1 cellular context compared by ENCODE assay signal in the genomic region with DNA sequence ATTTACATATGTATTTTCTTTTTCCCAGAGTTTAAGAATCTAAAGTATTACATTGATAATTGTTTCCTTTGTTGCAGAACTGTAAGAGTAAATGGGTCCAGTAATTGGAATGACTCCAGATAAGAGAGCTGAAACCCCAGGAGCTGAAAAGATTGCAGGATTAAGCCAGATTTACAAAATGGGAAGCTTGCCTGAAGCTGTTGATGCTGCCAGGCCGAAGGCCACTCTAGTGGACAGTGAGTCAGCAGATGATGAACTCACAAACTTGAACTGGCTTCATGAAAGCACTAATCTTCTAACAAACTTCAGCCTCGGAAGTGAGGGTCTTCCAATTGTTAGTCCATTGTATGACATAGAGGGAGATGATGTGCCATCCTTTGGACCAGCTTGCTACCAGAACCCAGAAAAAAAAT.
TF ChIP-seq lines count a peak whose summit lies in the region.

No MANE protein-coding gene starts in this region.

TF ChIP-seq in HepG2, 621 proteins besides CTCF, POLR2A, EP300 and RAD21 (continued from another document):
- TF ChIP-seq, protein P1, sequence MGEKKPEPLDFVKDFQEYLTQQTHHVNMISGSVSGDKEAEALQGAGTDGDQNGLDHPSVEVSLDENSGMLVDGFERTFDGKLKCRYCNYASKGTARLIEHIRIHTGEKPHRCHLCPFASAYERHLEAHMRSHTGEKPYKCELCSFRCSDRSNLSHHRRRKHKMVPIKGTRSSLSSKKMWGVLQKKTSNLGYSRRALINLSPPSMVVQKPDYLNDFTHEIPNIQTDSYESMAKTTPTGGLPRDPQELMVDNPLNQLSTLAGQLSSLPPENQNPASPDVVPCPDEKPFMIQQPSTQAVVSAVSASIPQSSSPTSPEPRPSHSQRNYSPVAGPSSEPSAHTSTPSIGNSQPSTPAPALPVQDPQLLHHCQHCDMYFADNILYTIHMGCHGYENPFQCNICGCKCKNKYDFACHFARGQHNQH (CRISPR knock-in tag; IDR thresholded peaks at IDR 0.05), result peak; percentile 87
- TF ChIP-seq PPARG (CRISPR knock-in tag; conservative IDR thresholded peaks at IDR 0.05) (peak; percentile 68; the same call in 1 of the 2 replicates), RARA (CRISPR knock-in tag; IDR thresholded peaks at IDR 0.05) (peak; percentile 49), HDAC1 (CRISPR knock-in tag; IDR thresholded peaks at IDR 0.05) (peak; percentile 63; the same call in 1 of the 2 replicates), ZNF737 (CRISPR knock-in tag; IDR thresholded peaks at IDR 0.05; ENCODE audit: borderline replicate concordance) (no peak), ISL2 (CRISPR knock-in tag; IDR thresholded peaks at IDR 0.05) (0 out of 2 replicates have a peak, but pooled peaks have one; percentile 49), ZNF749 (CRISPR knock-in tag; IDR thresholded peaks at IDR 0.05; ENCODE audit: borderline replicate concordance) (no peak), MAFK (conservative IDR thresholded peaks at IDR 0.05 in 1 of 2, IDR thresholded peaks at IDR 0.05 in 1 of 2; ENCODE audit: low read length in 2 of 2) (peak; percentile 66 to 80), ZBTB21 (CRISPR knock-in tag; IDR thresholded peaks at IDR 0.05) (0 out of 2 replicates have a peak, but pooled peaks have one; percentile 15), FOXO1 (CRISPR knock-in tag; IDR thresholded peaks at IDR 0.05) (peak; percentile 74; the same call in 1 of the 2 replicates), ATF7 (IDR thresholded peaks at IDR 0.05) (no peak), ATF7 (CRISPR knock-in tag; IDR thresholded peaks at IDR 0.05) (no peak), HNF4G (IDR thresholded peaks at IDR 0.05; ENCODE audit: borderline replicate concordance, low read depth, low read length) (peak; percentile 61; the same call in 1 of the 2 replicates), HNF4G (CRISPR knock-in tag; IDR thresholded peaks at IDR 0.05; ENCODE audit: borderline replicate concordance, low read depth) (no peak), FOSL2 (CRISPR knock-in tag; IDR thresholded peaks at IDR 0.05) (peak; percentile 96), WIZ (CRISPR knock-in tag; IDR thresholded peaks at IDR 0.05) (0 out of 2 replicates have a peak, but pooled peaks have one; percentile 56), ZMYM3 (CRISPR knock-in tag; IDR thresholded peaks at IDR 0.05) (peak; percentile 64; the same call in 1 of the 2 replicates), CREM (IDR thresholded peaks at IDR 0.05) (peak; percentile 58; the same call in 1 of the 2 replicates), CREM (CRISPR knock-in tag; IDR thresholded peaks at IDR 0.05) (no peak), KDM5A (IDR thresholded peaks at IDR 0.05; ENCODE audit: borderline replicate concordance, low read length) (0 out of 2 replicates have a peak, but pooled peaks have one; percentile 11)
- TF ChIP-seq, protein P2, sequence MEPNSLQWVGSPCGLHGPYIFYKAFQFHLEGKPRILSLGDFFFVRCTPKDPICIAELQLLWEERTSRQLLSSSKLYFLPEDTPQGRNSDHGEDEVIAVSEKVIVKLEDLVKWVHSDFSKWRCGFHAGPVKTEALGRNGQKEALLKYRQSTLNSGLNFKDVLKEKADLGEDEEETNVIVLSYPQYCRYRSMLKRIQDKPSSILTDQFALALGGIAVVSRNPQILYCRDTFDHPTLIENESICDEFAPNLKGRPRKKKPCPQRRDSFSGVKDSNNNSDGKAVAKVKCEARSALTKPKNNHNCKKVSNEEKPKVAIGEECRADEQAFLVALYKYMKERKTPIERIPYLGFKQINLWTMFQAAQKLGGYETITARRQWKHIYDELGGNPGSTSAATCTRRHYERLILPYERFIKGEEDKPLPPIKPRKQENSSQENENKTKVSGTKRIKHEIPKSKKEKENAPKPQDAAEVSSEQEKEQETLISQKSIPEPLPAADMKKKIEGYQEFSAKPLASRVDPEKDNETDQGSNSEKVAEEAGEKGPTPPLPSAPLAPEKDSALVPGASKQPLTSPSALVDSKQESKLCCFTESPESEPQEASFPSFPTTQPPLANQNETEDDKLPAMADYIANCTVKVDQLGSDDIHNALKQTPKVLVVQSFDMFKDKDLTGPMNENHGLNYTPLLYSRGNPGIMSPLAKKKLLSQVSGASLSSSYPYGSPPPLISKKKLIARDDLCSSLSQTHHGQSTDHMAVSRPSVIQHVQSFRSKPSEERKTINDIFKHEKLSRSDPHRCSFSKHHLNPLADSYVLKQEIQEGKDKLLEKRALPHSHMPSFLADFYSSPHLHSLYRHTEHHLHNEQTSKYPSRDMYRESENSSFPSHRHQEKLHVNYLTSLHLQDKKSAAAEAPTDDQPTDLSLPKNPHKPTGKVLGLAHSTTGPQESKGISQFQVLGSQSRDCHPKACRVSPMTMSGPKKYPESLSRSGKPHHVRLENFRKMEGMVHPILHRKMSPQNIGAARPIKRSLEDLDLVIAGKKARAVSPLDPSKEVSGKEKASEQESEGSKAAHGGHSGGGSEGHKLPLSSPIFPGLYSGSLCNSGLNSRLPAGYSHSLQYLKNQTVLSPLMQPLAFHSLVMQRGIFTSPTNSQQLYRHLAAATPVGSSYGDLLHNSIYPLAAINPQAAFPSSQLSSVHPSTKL (CRISPR knock-in tag; IDR thresholded peaks at IDR 0.05), result peak; percentile 82
- TF ChIP-seq, protein P3, sequence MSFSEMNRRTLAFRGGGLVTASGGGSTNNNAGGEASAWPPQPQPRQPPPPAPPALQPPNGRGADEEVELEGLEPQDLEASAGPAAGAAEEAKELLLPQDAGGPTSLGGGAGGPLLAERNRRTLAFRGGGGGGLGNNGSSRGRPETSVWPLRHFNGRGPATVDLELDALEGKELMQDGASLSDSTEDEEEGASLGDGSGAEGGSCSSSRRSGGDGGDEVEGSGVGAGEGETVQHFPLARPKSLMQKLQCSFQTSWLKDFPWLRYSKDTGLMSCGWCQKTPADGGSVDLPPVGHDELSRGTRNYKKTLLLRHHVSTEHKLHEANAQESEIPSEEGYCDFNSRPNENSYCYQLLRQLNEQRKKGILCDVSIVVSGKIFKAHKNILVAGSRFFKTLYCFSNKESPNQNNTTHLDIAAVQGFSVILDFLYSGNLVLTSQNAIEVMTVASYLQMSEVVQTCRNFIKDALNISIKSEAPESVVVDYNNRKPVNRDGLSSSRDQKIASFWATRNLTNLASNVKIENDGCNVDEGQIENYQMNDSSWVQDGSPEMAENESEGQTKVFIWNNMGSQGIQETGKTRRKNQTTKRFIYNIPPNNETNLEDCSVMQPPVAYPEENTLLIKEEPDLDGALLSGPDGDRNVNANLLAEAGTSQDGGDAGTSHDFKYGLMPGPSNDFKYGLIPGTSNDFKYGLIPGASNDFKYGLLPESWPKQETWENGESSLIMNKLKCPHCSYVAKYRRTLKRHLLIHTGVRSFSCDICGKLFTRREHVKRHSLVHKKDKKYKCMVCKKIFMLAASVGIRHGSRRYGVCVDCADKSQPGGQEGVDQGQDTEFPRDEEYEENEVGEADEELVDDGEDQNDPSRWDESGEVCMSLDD (CRISPR knock-in tag; IDR thresholded peaks at IDR 0.05; ENCODE audit: borderline replicate concordance), result no peak
- TF ChIP-seq, protein P4, sequence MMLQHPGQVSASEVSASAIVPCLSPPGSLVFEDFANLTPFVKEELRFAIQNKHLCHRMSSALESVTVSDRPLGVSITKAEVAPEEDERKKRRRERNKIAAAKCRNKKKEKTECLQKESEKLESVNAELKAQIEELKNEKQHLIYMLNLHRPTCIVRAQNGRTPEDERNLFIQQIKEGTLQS (CRISPR knock-in tag; IDR thresholded peaks at IDR 0.05), result peak; percentile 64
- TF ChIP-seq, protein P5, sequence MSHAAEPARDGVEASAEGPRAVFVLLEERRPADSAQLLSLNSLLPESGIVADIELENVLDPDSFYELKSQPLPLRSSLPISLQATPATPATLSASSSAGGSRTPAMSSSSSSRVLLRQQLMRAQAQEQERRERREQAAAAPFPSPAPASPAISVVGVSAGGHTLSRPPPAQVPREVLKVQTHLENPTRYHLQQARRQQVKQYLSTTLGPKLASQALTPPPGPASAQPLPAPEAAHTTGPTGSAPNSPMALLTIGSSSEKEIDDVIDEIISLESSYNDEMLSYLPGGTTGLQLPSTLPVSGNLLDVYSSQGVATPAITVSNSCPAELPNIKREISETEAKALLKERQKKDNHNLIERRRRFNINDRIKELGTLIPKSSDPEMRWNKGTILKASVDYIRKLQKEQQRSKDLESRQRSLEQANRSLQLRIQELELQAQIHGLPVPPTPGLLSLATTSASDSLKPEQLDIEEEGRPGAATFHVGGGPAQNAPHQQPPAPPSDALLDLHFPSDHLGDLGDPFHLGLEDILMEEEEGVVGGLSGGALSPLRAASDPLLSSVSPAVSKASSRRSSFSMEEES (CRISPR knock-in tag; IDR thresholded peaks at IDR 0.05), result no peak
- TF ChIP-seq, protein P6, sequence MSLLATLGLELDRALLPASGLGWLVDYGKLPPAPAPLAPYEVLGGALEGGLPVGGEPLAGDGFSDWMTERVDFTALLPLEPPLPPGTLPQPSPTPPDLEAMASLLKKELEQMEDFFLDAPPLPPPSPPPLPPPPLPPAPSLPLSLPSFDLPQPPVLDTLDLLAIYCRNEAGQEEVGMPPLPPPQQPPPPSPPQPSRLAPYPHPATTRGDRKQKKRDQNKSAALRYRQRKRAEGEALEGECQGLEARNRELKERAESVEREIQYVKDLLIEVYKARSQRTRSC (CRISPR knock-in tag; IDR thresholded peaks at IDR 0.05; ENCODE audit: low read depth), result no peak
